In genomic region chr3:133246773-133247172, GRCh38 we compare ENCODE assay signal across 23 cellular contexts.
"Had no signal": no experiment of that assay in that cellular context is flagged by ENCODE, and none has a peak within 500 bp of the region (broad histone marks: within the 10 kb centered on the region; RNA-seq: fewer than 3 reads in every experiment).

No MANE protein-coding gene starts in this region.

- H3K36me3 ChIP-seq: neutrophil, pancreas, prostate gland, right lobe of liver, sigmoid colon, stomach, thoracic aorta, thyroid gland, tibial nerve, upper lobe of left lung, vagina had no signal

- H3K27me3 ChIP-seq: neutrophil, pancreas, right lobe of liver, sigmoid colon, stomach, thyroid gland, tibial nerve, upper lobe of left lung, vagina had no signal

- H3K27ac ChIP-seq: neutrophil, pancreas, prostate gland, right lobe of liver, sigmoid colon, stomach, thoracic aorta, thyroid gland, tibial nerve, upper lobe of left lung, vagina had no signal

- ATAC-seq: natural killer cell treated with Interleukin-12 subunit alpha and Interleukin-12 subunit beta and Interleukin-15 and Interleukin-18, amount 100 ng/mL, for 72 hours; pancreas; right lobe of liver; stimulated activated effector memory CD8-positive, alpha-beta T cell treated with anti-CD3 and anti-CD28 coated beads, Interleukin-12 subunit alpha, Interleukin-12 subunit beta, amount 100 ng/mL, for 72 hours; stimulated activated naive B cell treated with anti-CD40 and anti-IgM and Interleukin-4, amounts not matched to agents 10 μg/mL and 1 μg/mL and 100 μg/mL, for 72 hours had no signal

- H3K4me1 ChIP-seq: pancreas, prostate gland, right lobe of liver, sigmoid colon, stomach, thyroid gland, tibial nerve, vagina had no signal

- H3K4me3 ChIP-seq: pancreas, prostate gland, right lobe of liver, sigmoid colon, stomach, thoracic aorta, thyroid gland, tibial nerve, upper lobe of left lung, vagina had no signal

- H3K9me3 ChIP-seq: neutrophil, pancreas, prostate gland, right lobe of liver, sigmoid colon, stomach, thoracic aorta, thyroid gland, tibial nerve, upper lobe of left lung, vagina had no signal

- DNase-seq: nephron progenitor cell; nucleus accumbens; pancreas; right lobe of liver; sigmoid colon; small intestine; stimulated activated CD4-positive, alpha-beta T cell treated with anti-CD3 and anti-CD28 coated beads, Interleukin-15, amount 100 ng/mL, for 24 hours; stimulated activated CD4-positive, alpha-beta T cell treated with anti-CD3 and anti-CD28 coated beads, Interleukin-2, amount 100 ng/mL, for 24 hours; stimulated activated CD4-positive, alpha-beta T cell treated with anti-CD3 and anti-CD28 coated beads, Interleukin-2, amount 100 ng/mL, for 48 hours; stimulated activated CD4-positive, alpha-beta T cell treated with anti-CD3 and anti-CD28 coated beads, Interleukin-4, amount 100 ng/mL, for 24 hours; stimulated activated naive B cell treated with anti-CD40 and anti-IgM and Interleukin-4, amounts not matched to agents 10 μg/mL and 1 μg/mL and 100 μg/mL, for 72 hours; stimulated activated naive CD4-positive, alpha-beta T cell treated with Interleukin-2 at 50 U/mL for 16 hours; stomach; trophoblast cell; upper lobe of left lung had no signal
